In genomic region chr1:15885269-15885668, GRCh38 we compare ENCODE assay signal across 8 cellular contexts. TPM values are rescaled to one million over a fixed set of nuclear protein-coding genes. Genes with fewer than 3 reads are reported as not detected.
DNase-seq lines count a peak whose midpoint lies in the region; ATAC-seq and TF ChIP-seq lines count a peak whose summit lies in the region.

No MANE protein-coding gene starts in this region.

- peak overlapping the region; percentile 92 for H3K27ac ChIP-seq in CD8-positive, alpha-beta memory T cell (ENCODE audit: low read depth, low read length)
- no peak overlapping the region for H3K27ac ChIP-seq in PC-3 (ENCODE audit: low read length)
- H3K27ac ChIP-seq in fibroblast of lung (ENCODE audit: insufficient read depth, low read length), result peak overlapping the region; percentile 93
- H3K27ac ChIP-seq in rectal smooth muscle tissue (ENCODE audit: low read depth, low read length), result peak overlapping the region; percentile 72

- no peaks in the 10 kb centered on the region for H3K27me3 ChIP-seq in CD8-positive, alpha-beta memory T cell (ENCODE audit: insufficient read depth, low read length, poor library complexity, severe bottlenecking)
- H3K27me3 ChIP-seq in PC-3 (ENCODE audit: low read length), result no peaks in the 10 kb centered on the region
- H3K27me3 ChIP-seq in fibroblast of lung (ENCODE audit: control insufficient read depth, insufficient read depth, low read length), result no peaks in the 10 kb centered on the region
- no peaks in the 10 kb centered on the region for H3K27me3 ChIP-seq in rectal smooth muscle tissue (ENCODE audit: control insufficient read depth, insufficient read depth, low read length)

- H3K4me2 ChIP-seq in PC-3 (ENCODE audit: low read length) (peak overlapping the region; percentile 79), fibroblast of lung (ENCODE audit: extremely low read depth, insufficient read depth, low read length) (peak overlapping the region; percentile 90)

- H3K27me3 Mint-ChIP-seq in CD8-positive, alpha-beta memory T cell, result no peaks in the 10 kb centered on the region

- no peaks in the 10 kb centered on the region for H3K9me3 ChIP-seq in CD8-positive, alpha-beta memory T cell (ENCODE audit: low read length)
- H3K9me3 ChIP-seq in PC-3 (ENCODE audit: low read length), result no peaks in the 10 kb centered on the region
- no peaks in the 10 kb centered on the region for H3K9me3 ChIP-seq in fibroblast of lung (ENCODE audit: control insufficient read depth, insufficient read depth, low read depth, low read length)

- CTCF ChIA-PET in CD8-positive, alpha-beta memory T cell (lab: Charles Lee), result no interaction called here
- CTCF ChIA-PET in PC-3 (lab: Charles Lee), result no interaction called here

- H3K9ac ChIP-seq in PC-3 (ENCODE audit: low read length) (no peak overlapping the region), fibroblast of lung (ENCODE audit: insufficient read depth, low read length) (no peak overlapping the region), rectal smooth muscle tissue (ENCODE audit: low read length) (no peak overlapping the region)

- peaks cover 100% of the 10 kb centered on the region for H3K79me2 ChIP-seq in PC-3 (ENCODE audit: low read length)
- peaks cover 66% of the 10 kb centered on the region for H3K79me2 ChIP-seq in fibroblast of lung (ENCODE audit: control insufficient read depth, insufficient read depth, low read length)

- H3K36me3 Mint-ChIP-seq in CD8-positive, alpha-beta memory T cell, result peaks cover 0 to 41% (median 1%) of the 10 kb centered on the region in 3 donors

- H3F3A ChIP-seq in PC-3 (ENCODE audit: low read length, unreplicated experiment), result peaks cover 19% of the 10 kb centered on the region

- H4K20me1 ChIP-seq in PC-3 (ENCODE audit: low read length) (peaks cover 14% of the 10 kb centered on the region), fibroblast of lung (ENCODE audit: control insufficient read depth, extremely low read depth, insufficient read depth, low read length) (no peaks in the 10 kb centered on the region)

- ATAC-seq in PC-3 (no peak), HG03097 (IDR thresholded peaks at IDR 0.05; ENCODE audit: low FRiP score, unreplicated experiment) (no peak), esophagus mucosa (no peak)

- POLR2A ChIA-PET in CD8-positive, alpha-beta memory T cell (lab: Charles Lee), result no interaction called here
- POLR2A ChIA-PET in PC-3 (lab: Charles Lee; ENCODE audit: unreplicated experiment), result no interaction called here

- intact Hi-C loops in PC-3 (cut with micrococcal nuclease), result loop anchor here (5.0 kb wide), 1 partner anchor 33 kb away; no protein-coding TSS in a partner anchor

- no peaks in the 10 kb centered on the region for H3K36me3 ChIP-seq in CD8-positive, alpha-beta memory T cell (ENCODE audit: insufficient read depth, low read length)
- H3K36me3 ChIP-seq in PC-3 (ENCODE audit: low read depth, low read length), result no peaks in the 10 kb centered on the region; the same call in 1 of the 2 replicates
- H3K36me3 ChIP-seq in fibroblast of lung (ENCODE audit: control insufficient read depth, insufficient read depth, low read length), result no peaks in the 10 kb centered on the region
- no peaks in the 10 kb centered on the region for H3K36me3 ChIP-seq in rectal smooth muscle tissue (ENCODE audit: control insufficient read depth, insufficient read depth, low read length)

- H3K4me1 ChIP-seq in CD8-positive, alpha-beta memory T cell (ENCODE audit: insufficient read depth, low read length), result peaks cover 26% of the 10 kb centered on the region
- H3K4me1 ChIP-seq in PC-3 (ENCODE audit: insufficient read depth, low read length) (peaks cover 20% of the 10 kb centered on the region), fibroblast of lung (ENCODE audit: control insufficient read depth, extremely low read depth, insufficient read depth, low read length) (peaks cover 15% of the 10 kb centered on the region), rectal smooth muscle tissue (ENCODE audit: control insufficient read depth, insufficient read depth, low read length) (peaks cover 12% of the 10 kb centered on the region)

- BruUV-seq in PC-3 (replicated peaks; lab: Mats Ljungman, UMichigan), result no TSS peak

- no peaks in the 10 kb centered on the region for H3K9me2 ChIP-seq in PC-3 (replicated peaks; ENCODE audit: low read length)

- no peak for DNase-seq in CD8-positive, alpha-beta memory T cell
- DNase-seq in PC-3 (no peak), fibroblast of lung (ENCODE audit: low read depth in 2 of 2) (no peak), cortex of kidney (lab: John Stamatoyannopoulos, UW) (no peak), iPS-NIHi11 (ENCODE audit: low spot score) (no peak)

- no peak for TF ChIP-seq CTCF in PC-3 (conservative IDR thresholded peaks at IDR 0.05; ENCODE audit: low read depth, low read length)
- no peak for TF ChIP-seq CTCF in fibroblast of lung (conservative IDR thresholded peaks at IDR 0.05 in 1 of 2, IDR thresholded peaks at IDR 0.05 in 1 of 2; ENCODE audit: low read depth in 1 of 2, low read length in 2 of 2)

- peak overlapping the region in 1 of 7 donors; percentile 27 for H3K4me3 Mint-ChIP-seq in CD8-positive, alpha-beta memory T cell

- H3K4me1 Mint-ChIP-seq in CD8-positive, alpha-beta memory T cell, result peaks cover 55 to 75% (median 59%) of the 10 kb centered on the region in 3 donors

- H3K9me3 Mint-ChIP-seq in CD8-positive, alpha-beta memory T cell, result no peaks in the 10 kb centered on the region

- H3K4me3 ChIP-seq in CD8-positive, alpha-beta memory T cell (ENCODE audit: low read length), result no peak overlapping the region
- H3K4me3 ChIP-seq in PC-3 (ENCODE audit: low read length), result no peak overlapping the region
- peak overlapping the region in 2 of 4 experiments; percentile 4 to 78 for H3K4me3 ChIP-seq in fibroblast of lung (replicated peaks in 1 of 4; ENCODE audit: control extremely low read depth in 1 of 4, insufficient read depth in 1 of 4, low read depth in 3 of 4, low read length in 4 of 4)
- H3K4me3 ChIP-seq in rectal smooth muscle tissue (ENCODE audit: low read length), result peak overlapping the region; percentile 60

- H3K27ac Mint-ChIP-seq in CD8-positive, alpha-beta memory T cell, result peak overlapping the region in 4 of 8 donors; percentile 3 to 78 (median 39)

- H2AFZ ChIP-seq in PC-3 (ENCODE audit: low read length), result no peak overlapping the region
- H2AFZ ChIP-seq in fibroblast of lung (ENCODE audit: low read length), result no peak overlapping the region

RNA-seq across cellular contexts. Expression of gene SPEN, which starts 37.8 kb away (rescaled TPM):
- total RNA-seq in CD8-positive, alpha-beta memory T cell, result 10 to 100 TPM; 63.1 to 66.3 TPM
- 35.6 TPM for polyA plus RNA-seq in CD8-positive, alpha-beta memory T cell
- total RNA-seq in PC-3 (2014; rRNA removed) (26.7 and 35.7 TPM in 2 replicates), fibroblast of lung (11.0 and 11.9 TPM in 2 replicates), esophagus mucosa (25.1 TPM)
- polyA plus RNA-seq in fibroblast of lung, result 3.8 and 5.1 TPM in 2 replicates
- 13.7 and 17.6 TPM in 2 replicates for polyA plus RNA-seq in fibroblast of lung (2012)
- polyA minus RNA-seq in fibroblast of lung (ENCODE audit: low replicate concordance), result 31.8 and 47.9 TPM in 2 replicates
